24 cellular contexts compared by ENCODE assay signal in genomic region chr12:68841717-68842116, GRCh38.
"Had no signal": no experiment of that assay in that cellular context is flagged by ENCODE, and none has a peak within 500 bp of the region (broad histone marks: within the 10 kb centered on the region; RNA-seq: fewer than 3 reads in every experiment).

No MANE protein-coding gene starts in this region.

- H3K9me3 ChIP-seq: colonic mucosa, psoas muscle, spleen, thoracic aorta, transverse colon had no signal

- H3K4me3 Mint-ChIP-seq: naive thymus-derived CD4-positive, alpha-beta T cell; nephron progenitor cell; stimulated activated memory B cell treated with anti-CD40 and anti-IgM and Interleukin-4, amounts not matched to agents 10 μg/mL and 1 μg/mL and 100 μg/mL, for 72 hours; stimulated activated naive CD8-positive, alpha-beta T cell treated with anti-CD3 and anti-CD28 coated beads, Interleukin-15, amount 100 ng/mL, for 72 hours had no signal

- H3K27ac Mint-ChIP-seq: nephron progenitor cell; stimulated activated memory B cell treated with anti-CD40 and anti-IgM and Interleukin-4, amounts not matched to agents 10 μg/mL and 1 μg/mL and 100 μg/mL, for 72 hours had no signal

- H3K9ac ChIP-seq: parathyroid adenoma had no signal

- DNase-seq: colonic mucosa; dermis blood vessel endothelial cell; foreskin melanocyte; head of caudate nucleus; left colon; left ventricle myocardium superior; mesendoderm; naive thymus-derived CD4-positive, alpha-beta T cell; nephron progenitor cell; psoas muscle; retina; spleen; stimulated activated CD4-positive, alpha-beta T cell treated with anti-CD3 and anti-CD28 coated beads, Interleukin-15, amount 100 ng/mL, for 24 hours; stimulated activated CD4-positive, alpha-beta T cell treated with anti-CD3 and anti-CD28 coated beads, Interleukin-1b, Interleukin-23, amount 100 ng/mL, for 48 hours; stimulated activated CD4-positive, alpha-beta T cell treated with anti-CD3 and anti-CD28 coated beads, Interleukin-4, amount 100 ng/mL, for 24 hours; stimulated activated naive CD8-positive, alpha-beta T cell treated with anti-CD3 and anti-CD28 coated beads, Interleukin-15, amount 100 ng/mL, for 72 hours; substantia nigra; transverse colon had no signal

- H3K27me3 Mint-ChIP-seq: naive thymus-derived CD4-positive, alpha-beta T cell; stimulated activated memory B cell treated with anti-CD40 and anti-IgM and Interleukin-4, amounts not matched to agents 10 μg/mL and 1 μg/mL and 100 μg/mL, for 72 hours; stimulated activated naive CD8-positive, alpha-beta T cell treated with anti-CD3 and anti-CD28 coated beads, Interleukin-15, amount 100 ng/mL, for 72 hours had no signal

- H3K27me3 ChIP-seq: colonic mucosa, hepatocyte, spleen, transverse colon had no signal

- H3K9me3 Mint-ChIP-seq: naive thymus-derived CD4-positive, alpha-beta T cell; nephron progenitor cell; stimulated activated memory B cell treated with anti-CD40 and anti-IgM and Interleukin-4, amounts not matched to agents 10 μg/mL and 1 μg/mL and 100 μg/mL, for 72 hours; stimulated activated naive CD8-positive, alpha-beta T cell treated with anti-CD3 and anti-CD28 coated beads, Interleukin-15, amount 100 ng/mL, for 72 hours had no signal

- H3K27ac ChIP-seq: colonic mucosa, hepatocyte, parathyroid adenoma, psoas muscle, spleen, thoracic aorta, transverse colon had no signal

- H3K4me1 ChIP-seq: colonic mucosa, parathyroid adenoma, transverse colon had no signal

- ATAC-seq: left ventricle myocardium superior; naive thymus-derived CD4-positive, alpha-beta T cell; psoas muscle; sciatic nerve; stimulated activated memory B cell treated with anti-CD40 and anti-IgM and Interleukin-4, amounts not matched to agents 10 μg/mL and 1 μg/mL and 100 μg/mL, for 72 hours; stimulated activated naive CD8-positive, alpha-beta T cell treated with anti-CD3 and anti-CD28 coated beads, Interleukin-15, amount 100 ng/mL, for 72 hours had no signal

- H3K4me1 Mint-ChIP-seq: nephron progenitor cell had no signal

- H3K4me3 ChIP-seq: colonic mucosa, hepatocyte, lung, psoas muscle, spleen, thoracic aorta, transverse colon had no signal
